ENCODE assay signal across 1 cellular context in the genomic region with DNA sequence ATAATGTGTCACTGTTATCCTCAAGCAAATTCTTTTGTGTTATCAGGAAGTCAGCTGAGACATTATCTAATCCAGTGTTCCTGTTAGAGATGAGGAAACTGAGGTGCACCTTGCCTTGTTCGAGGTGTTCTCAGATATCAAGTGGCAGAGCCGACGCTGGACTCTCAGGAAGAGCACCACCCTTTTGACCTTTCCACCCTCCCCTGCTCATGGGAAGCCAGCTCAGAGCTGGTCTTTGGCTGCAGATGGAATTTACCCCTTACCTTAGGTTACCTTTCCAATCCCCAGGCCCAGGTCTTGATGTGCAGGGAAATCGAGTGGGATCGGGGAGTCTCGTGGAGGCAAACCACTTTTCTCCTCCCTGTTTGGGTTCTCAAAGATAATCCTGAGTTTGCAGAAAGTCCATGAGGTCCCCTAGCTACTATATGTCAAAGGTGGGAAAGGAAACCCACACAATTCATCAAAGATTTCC.
TF ChIP-seq lines count a peak whose summit lies in the region.

No MANE protein-coding gene starts in this region.

TF ChIP-seq in HepG2, 621 proteins besides CTCF, POLR2A, EP300 and RAD21 (continued from another document and continues in another):
- TF ChIP-seq, protein P1, sequence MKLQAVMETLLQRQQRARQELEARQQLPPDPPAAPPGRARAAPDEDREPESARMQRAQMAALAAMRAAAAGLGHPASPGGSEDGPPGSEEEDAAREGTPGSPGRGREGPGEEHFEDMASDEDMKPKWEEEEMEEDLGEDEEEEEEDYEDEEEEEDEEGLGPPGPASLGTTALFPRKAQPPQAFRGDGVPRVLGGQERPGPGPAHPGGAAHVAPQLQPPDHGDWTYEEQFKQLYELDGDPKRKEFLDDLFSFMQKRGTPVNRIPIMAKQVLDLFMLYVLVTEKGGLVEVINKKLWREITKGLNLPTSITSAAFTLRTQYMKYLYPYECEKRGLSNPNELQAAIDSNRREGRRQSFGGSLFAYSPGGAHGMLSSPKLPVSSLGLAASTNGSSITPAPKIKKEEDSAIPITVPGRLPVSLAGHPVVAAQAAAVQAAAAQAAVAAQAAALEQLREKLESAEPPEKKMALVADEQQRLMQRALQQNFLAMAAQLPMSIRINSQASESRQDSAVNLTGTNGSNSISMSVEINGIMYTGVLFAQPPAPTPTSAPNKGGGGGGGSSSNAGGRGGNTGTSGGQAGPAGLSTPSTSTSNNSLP (IDR thresholded peaks at IDR 0.05; ENCODE audit: low read depth, low read length): no peak
- TF ChIP-seq ZNF678 (CRISPR knock-in tag; IDR thresholded peaks at IDR 0.05) (no peak), ISL2 (CRISPR knock-in tag; IDR thresholded peaks at IDR 0.05) (peak; percentile 82), ZNF18 (CRISPR knock-in tag; IDR thresholded peaks at IDR 0.05; ENCODE audit: insufficient replicate concordance) (no peak), JDP2 (CRISPR knock-in tag; IDR thresholded peaks at IDR 0.05; ENCODE audit: borderline replicate concordance) (no peak), ZSCAN5A (CRISPR knock-in tag; IDR thresholded peaks at IDR 0.05; ENCODE audit: borderline replicate concordance) (no peak; the same call in 1 of the 2 replicates), ZNF841 (CRISPR knock-in tag; IDR thresholded peaks at IDR 0.05; ENCODE audit: borderline replicate concordance) (no peak), GPBP1L1 (CRISPR knock-in tag; IDR thresholded peaks at IDR 0.05) (no peak), ZNF598 (CRISPR knock-in tag; IDR thresholded peaks at IDR 0.05; ENCODE audit: borderline replicate concordance) (no peak), HMGXB4 (CRISPR knock-in tag; IDR thresholded peaks at IDR 0.05; ENCODE audit: borderline replicate concordance in 1 of 2, low read depth in 1 of 2) (no peak; a peak in 2 of 4 replicates), POLR2G (IDR thresholded peaks at IDR 0.05; ENCODE audit: low read depth, low read length) (0 out of 2 replicates have a peak, but pooled peaks have one; percentile 28), MEIS1 (CRISPR knock-in tag; IDR thresholded peaks at IDR 0.05; ENCODE audit: borderline replicate concordance) (no peak), SRSF1 (optimal IDR thresholded peaks at IDR 0.05; ENCODE audit: low read depth, low read length) (no peak), HBP1 (CRISPR knock-in tag; IDR thresholded peaks at IDR 0.05; ENCODE audit: low read depth) (no peak), ETV6 (CRISPR knock-in tag; conservative IDR thresholded peaks at IDR 0.05) (no peak), ZSCAN9 (CRISPR knock-in tag; IDR thresholded peaks at IDR 0.05; ENCODE audit: borderline replicate concordance) (peak; percentile 60), SIN3A (IDR thresholded peaks at IDR 0.05; ENCODE audit: borderline replicate concordance, low read depth, low read length) (no peak), MBD4 (IDR thresholded peaks at IDR 0.05; ENCODE audit: borderline replicate concordance, low read length) (no peak), PLRG1 (conservative IDR thresholded peaks at IDR 0.05) (no peak), ZBTB46 (CRISPR knock-in tag; IDR thresholded peaks at IDR 0.05; ENCODE audit: borderline replicate concordance) (no peak), NCOR1 (IDR thresholded peaks at IDR 0.05; ENCODE audit: borderline replicate concordance, low read length) (peak; percentile 91), NR1H2 (CRISPR knock-in tag; IDR thresholded peaks at IDR 0.05; ENCODE audit: borderline replicate concordance, low read depth) (no peak; the same call in 1 of the 2 replicates), ZNF318 (CRISPR knock-in tag; IDR thresholded peaks at IDR 0.05) (no peak), PTBP1 (IDR thresholded peaks at IDR 0.05; ENCODE audit: low read depth, low read length, poor library complexity, severe bottlenecking) (no peak), MIER2 (CRISPR knock-in tag; IDR thresholded peaks at IDR 0.05) (no peak), SUZ12 (IDR thresholded peaks at IDR 0.05; ENCODE audit: low read depth, low read length) (no peak), ATF7-NPFF (CRISPR knock-in tag; IDR thresholded peaks at IDR 0.05; ENCODE audit: low read depth) (no peak)
- TF ChIP-seq, protein P2, sequence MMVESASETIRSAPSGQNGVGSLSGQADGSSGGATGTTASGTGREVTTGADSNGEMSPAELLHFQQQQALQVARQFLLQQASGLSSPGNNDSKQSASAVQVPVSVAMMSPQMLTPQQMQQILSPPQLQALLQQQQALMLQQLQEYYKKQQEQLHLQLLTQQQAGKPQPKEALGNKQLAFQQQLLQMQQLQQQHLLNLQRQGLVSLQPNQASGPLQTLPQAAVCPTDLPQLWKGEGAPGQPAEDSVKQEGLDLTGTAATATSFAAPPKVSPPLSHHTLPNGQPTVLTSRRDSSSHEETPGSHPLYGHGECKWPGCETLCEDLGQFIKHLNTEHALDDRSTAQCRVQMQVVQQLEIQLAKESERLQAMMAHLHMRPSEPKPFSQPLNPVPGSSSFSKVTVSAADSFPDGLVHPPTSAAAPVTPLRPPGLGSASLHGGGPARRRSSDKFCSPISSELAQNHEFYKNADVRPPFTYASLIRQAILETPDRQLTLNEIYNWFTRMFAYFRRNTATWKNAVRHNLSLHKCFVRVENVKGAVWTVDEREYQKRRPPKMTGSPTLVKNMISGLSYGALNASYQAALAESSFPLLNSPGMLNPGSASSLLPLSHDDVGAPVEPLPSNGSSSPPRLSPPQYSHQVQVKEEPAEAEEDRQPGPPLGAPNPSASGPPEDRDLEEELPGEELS (CRISPR knock-in tag; IDR thresholded peaks at IDR 0.05): peak; percentile 86
